Comparison of ENCODE assay signal across 8 cellular contexts in genomic region chr16:53704445-53704813, GRCh38. TPM values are rescaled to one million over a fixed set of nuclear protein-coding genes. Genes with fewer than 3 reads are reported as not detected.
DNase-seq lines count a peak whose midpoint lies in the region; ATAC-seq and TF ChIP-seq lines count a peak whose summit lies in the region.

No MANE protein-coding gene starts in this region.

- H3K9me3 ChIP-seq in heart left ventricle (no peaks in the 10 kb centered on the region), body of pancreas (no peaks in the 10 kb centered on the region), upper lobe of right lung (no peaks in the 10 kb centered on the region)

- intact Hi-C loops in heart left ventricle (cut with DNase I) (loop anchor here in 3 of 10 donors (1.0 to 10.0 kb wide), 3 partner anchors 8 to 270 kb away; partner anchors contain the start of gene RBL2 (in 1 of the 3)), Right ventricle myocardium inferior (cut with DNase I) (loop anchor here (10.0 kb wide), 2 partner anchors 650 to 1230 kb away; partner anchors contain the start of genes CHD9, CHD9NB and IRX5), body of pancreas (cut with DNase I) (no loop called here), upper lobe of right lung (cut with DNase I) (no loop called here)

- H3K27ac ChIP-seq in heart left ventricle = peak overlapping the region in 11 of 12 donors; percentile 33 to 85 (median 69)
- peak overlapping the region in 3 of 4 donors; percentile 49 to 74 (median 65) for H3K27ac ChIP-seq in body of pancreas
- peak overlapping the region; percentile 63 for H3K27ac ChIP-seq in upper lobe of right lung

- TF ChIP-seq POLR2A in heart left ventricle (IDR thresholded peaks at IDR 0.05) (no peak), body of pancreas (IDR thresholded peaks at IDR 0.05) (no peak)

- TF ChIP-seq CTCF in heart left ventricle (IDR thresholded peaks at IDR 0.05) (no peak), body of pancreas (IDR thresholded peaks at IDR 0.05) (no peak), upper lobe of right lung (IDR thresholded peaks at IDR 0.05) (no peak)

- H3K36me3 ChIP-seq in heart left ventricle (peaks cover 0 to 8% (median 0%) of the 10 kb centered on the region in 9 donors), body of pancreas (replicated peaks in 1 of 2; ENCODE audit: insufficient read depth in 1 of 2, low read depth in 2 of 2) (no peaks in the 10 kb centered on the region), upper lobe of right lung (no peaks in the 10 kb centered on the region)

- H3K4me1 Mint-ChIP-seq in memory B cell = peaks cover 21% of the 10 kb centered on the region

- H3K27ac Mint-ChIP-seq in memory B cell = peak overlapping the region; percentile 93

- WGBS in heart left ventricle, 4 donors = 5 to 11% (median 9%) methylated on average over 6 of the region's 6 CpGs
- 3 to 8% methylated on average over 6 of the region's 6 CpGs for WGBS in body of pancreas, 2 donors

- peaks cover 8% of the 10 kb centered on the region for H3K36me3 Mint-ChIP-seq in memory B cell

- DNase-seq in heart left ventricle (no peak), Right ventricle myocardium inferior (ENCODE audit: missing footprints) (no peak), body of pancreas (no peak), memory B cell (ENCODE audit: low spot score in 2 of 2) (no peak), upper lobe of right lung (no peak), T1000 (lab: John Stamatoyannopoulos, UW) (no peak)
- DNase-seq in activated CD4-positive, CD25-positive, alpha-beta regulatory T cell (lab: John Stamatoyannopoulos, UW) = no peak
- DNase-seq in activated effector memory CD4-positive, alpha-beta T cell treated with Interleukin-2 at 50 U/mL for 16 hours = no peak

- H3K4me3 Mint-ChIP-seq in memory B cell = peak overlapping the region; percentile 96

- H3K27me3 ChIP-seq in heart left ventricle = no peaks in the 10 kb centered on the region
- no peaks in the 10 kb centered on the region for H3K27me3 ChIP-seq in body of pancreas
- no peaks in the 10 kb centered on the region for H3K27me3 ChIP-seq in upper lobe of right lung

- H3K4me1 ChIP-seq in heart left ventricle (peaks cover 0 to 24% (median 19%) of the 10 kb centered on the region in 12 donors), body of pancreas (peaks cover 15% of the 10 kb centered on the region), upper lobe of right lung (peaks cover 14% of the 10 kb centered on the region)

- peak overlapping the region; percentile 65 to 93 (median 76) for H3K4me3 ChIP-seq in heart left ventricle
- H3K4me3 ChIP-seq in body of pancreas = peak overlapping the region in 1 of 2 donors; percentile 69
- peak overlapping the region; percentile 66 for H3K4me3 ChIP-seq in upper lobe of right lung

- no peaks in the 10 kb centered on the region for H3K9me3 Mint-ChIP-seq in memory B cell

- no peaks in the 10 kb centered on the region for H3K27me3 Mint-ChIP-seq in memory B cell

- ATAC-seq in heart left ventricle = no peak
- no peak for ATAC-seq in Right ventricle myocardium inferior
- no peak for ATAC-seq in body of pancreas
- no peak for ATAC-seq in memory B cell (ENCODE audit: low read depth)
- no peak for ATAC-seq in upper lobe of right lung

RNA-seq across cellular contexts. Expression of gene FTO, which starts 0.5 kb away (rescaled TPM):
- total RNA-seq in heart left ventricle (100 to 1,000 TPM in 1 of 9 donors, 10 to 100 TPM in 8; 77.2 to 105 (median 87.0) TPM), Right ventricle myocardium inferior (69.5 TPM), body of pancreas (10 to 100 TPM; 47.5 to 50.4 TPM), upper lobe of right lung (75.6 TPM)
- 10 to 100 TPM; 11.8 to 45.0 TPM for polyA plus RNA-seq in heart left ventricle

RNA-seq across cellular contexts. Expression of gene RPGRIP1L, which starts 0.8 kb away (rescaled TPM):
- total RNA-seq in heart left ventricle (1 to 10 TPM; 1.4 to 4.6 (median 2.4) TPM), Right ventricle myocardium inferior (2.1 TPM), body of pancreas (1 to 10 TPM; 2.9 to 4.3 TPM), upper lobe of right lung (3.5 TPM)
- polyA plus RNA-seq in heart left ventricle = 1 to 10 TPM in 1 of 2 donors, under 1 TPM in 1; 0.69 to 1.4 TPM
